ENCODE assay signal across 8 cellular contexts in genomic region chr19:3365447-3366103, GRCh38. TPM values are rescaled to one million over a fixed set of nuclear protein-coding genes. Genes with fewer than 3 reads are reported as not detected.
DNase-seq lines count a peak whose midpoint lies in the region; ATAC-seq and TF ChIP-seq lines count a peak whose summit lies in the region.

No MANE protein-coding gene starts in this region.

- H3K4me3 ChIP-seq in BE2C (ENCODE audit: low read depth, low read length) (peak overlapping the region; percentile 74), fibroblast of pulmonary artery (replicated peaks; ENCODE audit: low read depth, low read length) (peak overlapping the region; percentile 81), neutrophil (ENCODE audit: low read depth in 1 of 2, low read length in 1 of 2) (peak overlapping the region; percentile 88 to 89)

- ATAC-seq in GM21367 (IDR thresholded peaks at IDR 0.05; ENCODE audit: unreplicated experiment): no peak
- ATAC-seq in GM19452 (IDR thresholded peaks at IDR 0.05; ENCODE audit: unreplicated experiment): no peak

- H3K4me1 ChIP-seq in BE2C: peaks cover 10% of the 10 kb centered on the region
- H3K4me1 ChIP-seq in neutrophil (ENCODE audit: control insufficient read depth in 1 of 2, insufficient read depth in 1 of 2, low read depth in 1 of 2, low read length in 1 of 2): peaks cover 53 to 61% of the 10 kb centered on the region in 2 experiments

- H3K27ac ChIP-seq in neutrophil: peak overlapping the region; percentile 96

- H3K36me3 ChIP-seq in BE2C: no peaks in the 10 kb centered on the region
- no peaks in the 10 kb centered on the region for H3K36me3 ChIP-seq in neutrophil

- H3K9me3 ChIP-seq in BE2C (no peaks in the 10 kb centered on the region), neutrophil (no peaks in the 10 kb centered on the region)

- TF ChIP-seq CTCF in BE2C (IDR thresholded peaks at IDR 0.05; ENCODE audit: low read depth, low read length) (no peak), fibroblast of pulmonary artery (IDR thresholded peaks at IDR 0.05; ENCODE audit: low read length, missing control alignments) (no peak), neutrophil (IDR thresholded peaks at IDR 0.05) (no peak)

- no peaks in the 10 kb centered on the region for H3K27me3 ChIP-seq in BE2C
- no peaks in the 10 kb centered on the region for H3K27me3 ChIP-seq in neutrophil

- DNase-seq in BE2C (peak; percentile 70), HS-5 (ENCODE audit: low read depth) (peak; percentile 33), UCSD-AML1 (lab: John Stamatoyannopoulos, UW; ENCODE audit: unreplicated experiment) (peak; percentile 60), fibroblast of pulmonary artery (ENCODE audit: low read depth) (peak; percentile 71)
- no peak for DNase-seq in stimulated activated CD4-positive, alpha-beta T cell treated with anti-CD3 and anti-CD28 coated beads, Interleukin-15, amount 100 ng/mL, for 24 hours

RNA-seq across cellular contexts. Expression of gene NFIC, which starts 0.8 kb away (rescaled TPM):
- polyA plus RNA-seq in BE2C (2012; ENCODE audit: insufficient read depth, insufficient read length, low read depth): 20.6 TPM
